1 cellular context compared by ENCODE assay signal in genomic region chr12:101743724-101744472, GRCh38.
TF ChIP-seq lines count a peak whose summit lies in the region.

No MANE protein-coding gene starts in this region.

TF ChIP-seq in GM12878, 131 proteins besides CTCF, POLR2A, EP300 and RAD21 (continued from another document and continues in another):
- no peak for TF ChIP-seq USF1 (IDR thresholded peaks at IDR 0.05; ENCODE audit: borderline replicate concordance, extremely low read length, insufficient read depth, low read depth, low read length)
- TF ChIP-seq CEBPZ (IDR thresholded peaks at IDR 0.05; ENCODE audit: low read depth, low read length): no peak
- no peak for TF ChIP-seq STAT3 (IDR thresholded peaks at IDR 0.05; ENCODE audit: low read depth, low read length)
- TF ChIP-seq E4F1 (IDR thresholded peaks at IDR 0.05; ENCODE audit: borderline replicate concordance, partially characterized antibody): peak; percentile 53
- TF ChIP-seq HDAC6 (IDR thresholded peaks at IDR 0.05; ENCODE audit: unreplicated experiment): no peak
- TF ChIP-seq E2F4 (IDR thresholded peaks at IDR 0.05; ENCODE audit: low read depth, low read length): no peak
- no peak for TF ChIP-seq ETV6 (conservative IDR thresholded peaks at IDR 0.05 in 1 of 2, IDR thresholded peaks at IDR 0.05 in 1 of 2; ENCODE audit: borderline replicate concordance in 1 of 2, low read depth in 1 of 2)
- TF ChIP-seq NRF1 (conservative IDR thresholded peaks at IDR 0.05; ENCODE audit: low read depth, low read length): no peak
- no peak for TF ChIP-seq ZNF24 (IDR thresholded peaks at IDR 0.05)
- TF ChIP-seq LARP7 (IDR thresholded peaks at IDR 0.05): no peak
- TF ChIP-seq KDM1A (IDR thresholded peaks at IDR 0.05; ENCODE audit: borderline replicate concordance): no peak
- no peak for TF ChIP-seq ZNF592 (IDR thresholded peaks at IDR 0.05)
- TF ChIP-seq PBX3 (IDR thresholded peaks at IDR 0.05; ENCODE audit: insufficient replicate concordance, low read depth, low read length): no peak
- peak; percentile 82; the same call in 1 of the 2 replicates for TF ChIP-seq ASH2L (IDR thresholded peaks at IDR 0.05; ENCODE audit: borderline replicate concordance, low read depth)
- peak; percentile 29; the same call in 1 of the 2 replicates for TF ChIP-seq NR2F1 (conservative IDR thresholded peaks at IDR 0.05)
- TF ChIP-seq GATAD2B (conservative IDR thresholded peaks at IDR 0.05; ENCODE audit: low read depth): no peak
- no peak for TF ChIP-seq BMI1 (IDR thresholded peaks at IDR 0.05; ENCODE audit: borderline replicate concordance)
- TF ChIP-seq POU2F2 (IDR thresholded peaks at IDR 0.05; ENCODE audit: borderline replicate concordance, low read depth, low read length): 0 out of 3 replicates have a peak, but pooled peaks have one; percentile 39
- TF ChIP-seq RELA (IDR thresholded peaks at IDR 0.05; ENCODE audit: borderline replicate concordance, partially characterized antibody): no peak
- TF ChIP-seq NR2C1 (IDR thresholded peaks at IDR 0.05): no peak
- TF ChIP-seq EZH2 (IDR thresholded peaks at IDR 0.05; ENCODE audit: borderline replicate concordance, control insufficient read depth, low read depth, low read length): no peak
- TF ChIP-seq BCLAF1 (IDR thresholded peaks at IDR 0.05): no peak
- no peak for TF ChIP-seq BACH1 (IDR thresholded peaks at IDR 0.05; ENCODE audit: borderline replicate concordance)
- no peak for TF ChIP-seq NR2C2 (IDR thresholded peaks at IDR 0.05; ENCODE audit: borderline replicate concordance, control insufficient read depth, insufficient read length, low read depth)
- TF ChIP-seq SPI1 (IDR thresholded peaks at IDR 0.05; ENCODE audit: borderline replicate concordance, insufficient read depth, low read depth, low read length): no peak
- no peak for TF ChIP-seq TARDBP (IDR thresholded peaks at IDR 0.05; ENCODE audit: borderline replicate concordance)
- TF ChIP-seq ZBTB11 (CRISPR knock-in tag; IDR thresholded peaks at IDR 0.05): no peak
- TF ChIP-seq HSF1 (IDR thresholded peaks at IDR 0.05; ENCODE audit: low read depth, low read length): no peak
- TF ChIP-seq SKIL (IDR thresholded peaks at IDR 0.05; ENCODE audit: low read depth, poor library complexity, severe bottlenecking): peak; percentile 60
- TF ChIP-seq ZNF384 (IDR thresholded peaks at IDR 0.05; ENCODE audit: borderline replicate concordance, low read depth, low read length): no peak
